Comparison of ENCODE assay signal across 1 cellular context in the genomic region with DNA sequence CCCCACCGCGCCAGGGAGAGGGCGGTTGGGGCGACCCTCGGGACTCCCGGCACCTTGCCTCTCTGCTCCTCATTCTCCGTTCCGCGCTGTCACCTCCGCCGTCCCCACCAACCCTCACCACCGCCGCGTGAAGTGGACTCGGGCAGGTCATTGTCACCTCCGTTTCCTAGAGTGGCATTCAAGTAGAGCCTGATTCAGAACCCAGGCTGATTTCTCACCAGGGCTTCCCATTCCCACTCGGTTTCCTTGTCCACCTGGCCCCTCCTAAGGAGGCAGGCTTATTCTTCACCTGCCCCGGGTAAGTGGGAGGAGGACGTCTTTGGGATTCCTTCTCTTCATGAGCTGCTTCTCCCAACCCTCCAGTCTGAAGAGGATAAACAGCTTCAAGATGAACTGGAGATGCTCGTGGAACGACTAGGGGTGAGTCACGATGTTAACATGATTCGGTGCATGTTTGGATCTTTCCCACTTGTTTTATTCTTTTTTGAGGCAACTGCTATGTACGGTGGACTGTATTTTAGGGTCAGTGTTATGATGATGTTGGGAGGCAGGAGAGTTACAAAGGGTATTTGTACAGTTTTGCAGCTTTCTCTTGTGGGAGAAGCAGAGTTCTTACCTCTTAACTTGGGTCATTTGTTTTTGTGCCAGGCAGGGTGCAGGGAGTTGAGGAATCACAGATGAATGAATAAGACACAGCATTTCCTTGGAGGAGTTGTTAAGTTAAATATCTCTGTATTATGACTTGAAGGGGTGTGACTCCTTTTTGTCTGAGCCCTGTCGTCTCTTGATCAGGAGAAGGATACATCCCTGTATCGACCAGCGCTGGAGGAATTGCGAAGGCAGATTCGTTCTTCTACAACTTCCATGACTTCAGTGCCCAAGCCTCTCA.
TF ChIP-seq lines count a peak whose summit lies in the region.

No MANE protein-coding gene starts in this region.

TF ChIP-seq in SK-N-SH treated with all-trans-retinoic acid at 6 μM for 48 hours, 23 proteins besides CTCF, POLR2A, EP300 and RAD21 (continued from another document):
- TF ChIP-seq BACH2 (CRISPR knock-in tag; IDR thresholded peaks at IDR 0.05; ENCODE audit: borderline replicate concordance) = no peak
- TF ChIP-seq RARB (CRISPR knock-in tag; IDR thresholded peaks at IDR 0.05) = no peak
- no peak for TF ChIP-seq POU6F1 (CRISPR knock-in tag; IDR thresholded peaks at IDR 0.05; ENCODE audit: borderline replicate concordance, low read depth)
- TF ChIP-seq ISL1 (CRISPR knock-in tag; IDR thresholded peaks at IDR 0.05) = no peak
- no peak for TF ChIP-seq TOX (CRISPR knock-in tag; IDR thresholded peaks at IDR 0.05; ENCODE audit: borderline replicate concordance)
- TF ChIP-seq CSDC2 (CRISPR knock-in tag; IDR thresholded peaks at IDR 0.05) = no peak
